Comparison of ENCODE assay signal across 1 cellular context in the genomic region with DNA sequence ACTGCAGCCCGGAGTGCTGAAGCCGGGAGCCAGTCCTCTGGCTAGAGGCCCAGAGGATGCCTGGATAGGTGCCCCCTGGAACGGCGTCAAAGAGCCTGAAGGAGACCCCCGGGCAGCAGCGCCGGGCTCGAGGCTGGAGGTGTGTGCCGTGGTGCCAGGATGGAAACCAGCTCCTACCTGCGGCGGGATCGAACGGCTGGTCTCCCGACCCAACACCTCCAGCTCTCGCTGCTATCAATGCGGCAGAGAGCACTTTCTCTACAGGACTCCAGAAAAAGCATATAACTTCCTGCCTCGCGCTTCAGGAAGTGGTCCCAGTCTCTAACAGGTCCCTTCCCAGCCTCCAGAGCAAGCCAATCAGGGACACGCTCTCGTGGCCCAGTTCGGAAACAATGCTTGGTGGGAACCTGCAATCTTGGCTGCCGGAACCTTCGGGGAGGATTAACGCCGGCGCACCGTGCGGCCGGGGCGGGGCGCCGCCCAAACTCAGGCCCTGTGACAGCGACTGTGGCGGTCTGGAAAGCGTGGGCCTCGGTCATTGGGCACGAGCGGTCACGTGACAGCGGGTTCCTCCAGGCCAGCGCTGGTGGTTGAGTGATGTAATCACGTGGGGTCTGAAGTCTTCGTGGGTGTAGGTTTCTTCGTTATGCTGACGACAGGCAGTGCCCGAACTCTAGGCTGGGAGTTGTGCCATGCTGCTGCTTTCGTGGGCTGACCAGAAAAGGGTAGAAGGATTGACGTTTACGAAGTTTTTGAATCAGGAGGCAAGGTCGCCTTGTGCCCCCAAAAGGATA.
TF ChIP-seq lines count a peak whose summit lies in the region.

Gene SLC33A1 (minus strand): TSS at position 281 of the 794 bp plus-strand sequence. CDS start 430 bp downstream, outside the sequence.

TF ChIP-seq in HEK293, 187 proteins besides CTCF, POLR2A, EP300 and RAD21 (continued from another document and continues in another):
- TF ChIP-seq ZSCAN18 (tag by site-specific recombination; IDR thresholded peaks at IDR 0.05) (peak; percentile 77; the same call in 1 of the 2 replicates), ZBTB8A (tag by site-specific recombination; IDR thresholded peaks at IDR 0.05) (peak; percentile 66), ZNF37A (tag by site-specific recombination; IDR thresholded peaks at IDR 0.05) (no peak), ZNF692 (tag by site-specific recombination; IDR thresholded peaks at IDR 0.05) (peak; percentile 89), GFI1B (tag by site-specific recombination; IDR thresholded peaks at IDR 0.05) (0 out of 2 replicates have a peak, but pooled peaks have one; percentile 73), SCRT2 (tag by site-specific recombination; IDR thresholded peaks at IDR 0.05) (peak; percentile 80), ZNF48 (tag by site-specific recombination; IDR thresholded peaks at IDR 0.05) (no peak), ZNF658 (tag by site-specific recombination; IDR thresholded peaks at IDR 0.05) (no peak), ZNF768 (tag by site-specific recombination; IDR thresholded peaks at IDR 0.05) (no peak), ZNF639 (tag by site-specific recombination; IDR thresholded peaks at IDR 0.05) (peak; percentile 92; the same call in 1 of the 2 replicates), ZBTB48 (tag by site-specific recombination; IDR thresholded peaks at IDR 0.05) (no peak), SETDB1 (IDR thresholded peaks at IDR 0.05; ENCODE audit: insufficient read length, low read length) (peak; percentile 79), ZBTB17 (tag by site-specific recombination; IDR thresholded peaks at IDR 0.05) (peak; percentile 96), ZNF146 (tag by site-specific recombination; IDR thresholded peaks at IDR 0.05) (peak; percentile 61; the same call in 1 of the 2 replicates), ZNF394 (tag by site-specific recombination; IDR thresholded peaks at IDR 0.05; ENCODE audit: borderline replicate concordance) (peak; percentile 77), ZSCAN5A (tag by site-specific recombination; IDR thresholded peaks at IDR 0.05) (peak; percentile 94), GLI4 (tag by site-specific recombination; IDR thresholded peaks at IDR 0.05) (peak; percentile 86; the same call in 1 of the 2 replicates), PRDM1 (tag by site-specific recombination; IDR thresholded peaks at IDR 0.05) (peak; percentile 63), ZSCAN23 (tag by site-specific recombination; IDR thresholded peaks at IDR 0.05) (0 out of 2 replicates have a peak, but pooled peaks have one; percentile 55), ZNF211 (tag by site-specific recombination; IDR thresholded peaks at IDR 0.05; ENCODE audit: low read depth) (no peak), ZNF239 (tag by site-specific recombination; IDR thresholded peaks at IDR 0.05) (no peak), ZNF366 (tag by site-specific recombination; conservative IDR thresholded peaks at IDR 0.05) (no peak), ZNF112 (tag by site-specific recombination; IDR thresholded peaks at IDR 0.05) (no peak), BCL11B (tag by site-specific recombination; IDR thresholded peaks at IDR 0.05; ENCODE audit: low read depth) (no peak), ZNF600 (tag by site-specific recombination; IDR thresholded peaks at IDR 0.05) (peak; percentile 90), ZNF140 (tag by site-specific recombination; IDR thresholded peaks at IDR 0.05) (no peak), ZBTB21 (tag by site-specific recombination; IDR thresholded peaks at IDR 0.05) (peak; percentile 71), PATZ1 (tag by site-specific recombination; IDR thresholded peaks at IDR 0.05) (peak; percentile 78; the same call in 1 of the 2 replicates), ZNF704 (tag by site-specific recombination; IDR thresholded peaks at IDR 0.05) (no peak), SP3 (tag by site-specific recombination; IDR thresholded peaks at IDR 0.05) (peak; percentile 90), ZNF157 (tag by site-specific recombination; IDR thresholded peaks at IDR 0.05) (no peak), KLF1 (tag by site-specific recombination; IDR thresholded peaks at IDR 0.05) (peak; percentile 76), ZNF391 (tag by site-specific recombination; IDR thresholded peaks at IDR 0.05; ENCODE audit: borderline replicate concordance, low read depth) (peak; percentile 75; the same call in 1 of the 2 replicates), ZNF777 (tag by site-specific recombination; IDR thresholded peaks at IDR 0.05; ENCODE audit: borderline replicate concordance) (no peak), YY2 (tag by site-specific recombination; IDR thresholded peaks at IDR 0.05) (peak; percentile 35; the same call in 1 of the 2 replicates), ZNF596 (tag by site-specific recombination; IDR thresholded peaks at IDR 0.05) (no peak), ZNF155 (tag by site-specific recombination; IDR thresholded peaks at IDR 0.05) (no peak), ZNF629 (tag by site-specific recombination; IDR thresholded peaks at IDR 0.05) (peak; percentile 93)
- TF ChIP-seq, protein P1, sequence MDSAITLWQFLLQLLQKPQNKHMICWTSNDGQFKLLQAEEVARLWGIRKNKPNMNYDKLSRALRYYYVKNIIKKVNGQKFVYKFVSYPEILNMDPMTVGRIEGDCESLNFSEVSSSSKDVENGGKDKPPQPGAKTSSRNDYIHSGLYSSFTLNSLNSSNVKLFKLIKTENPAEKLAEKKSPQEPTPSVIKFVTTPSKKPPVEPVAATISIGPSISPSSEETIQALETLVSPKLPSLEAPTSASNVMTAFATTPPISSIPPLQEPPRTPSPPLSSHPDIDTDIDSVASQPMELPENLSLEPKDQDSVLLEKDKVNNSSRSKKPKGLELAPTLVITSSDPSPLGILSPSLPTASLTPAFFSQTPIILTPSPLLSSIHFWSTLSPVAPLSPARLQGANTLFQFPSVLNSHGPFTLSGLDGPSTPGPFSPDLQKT (IDR thresholded peaks at IDR 0.05; ENCODE audit: borderline replicate concordance, low read depth, low read length): no peak; the same call in 1 of the 2 replicates
- TF ChIP-seq, protein P2, sequence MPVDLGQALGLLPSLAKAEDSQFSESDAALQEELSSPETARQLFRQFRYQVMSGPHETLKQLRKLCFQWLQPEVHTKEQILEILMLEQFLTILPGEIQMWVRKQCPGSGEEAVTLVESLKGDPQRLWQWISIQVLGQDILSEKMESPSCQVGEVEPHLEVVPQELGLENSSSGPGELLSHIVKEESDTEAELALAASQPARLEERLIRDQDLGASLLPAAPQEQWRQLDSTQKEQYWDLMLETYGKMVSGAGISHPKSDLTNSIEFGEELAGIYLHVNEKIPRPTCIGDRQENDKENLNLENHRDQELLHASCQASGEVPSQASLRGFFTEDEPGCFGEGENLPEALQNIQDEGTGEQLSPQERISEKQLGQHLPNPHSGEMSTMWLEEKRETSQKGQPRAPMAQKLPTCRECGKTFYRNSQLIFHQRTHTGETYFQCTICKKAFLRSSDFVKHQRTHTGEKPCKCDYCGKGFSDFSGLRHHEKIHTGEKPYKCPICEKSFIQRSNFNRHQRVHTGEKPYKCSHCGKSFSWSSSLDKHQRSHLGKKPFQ (tag by site-specific recombination; IDR thresholded peaks at IDR 0.05): peak; percentile 87
- TF ChIP-seq, protein P3, sequence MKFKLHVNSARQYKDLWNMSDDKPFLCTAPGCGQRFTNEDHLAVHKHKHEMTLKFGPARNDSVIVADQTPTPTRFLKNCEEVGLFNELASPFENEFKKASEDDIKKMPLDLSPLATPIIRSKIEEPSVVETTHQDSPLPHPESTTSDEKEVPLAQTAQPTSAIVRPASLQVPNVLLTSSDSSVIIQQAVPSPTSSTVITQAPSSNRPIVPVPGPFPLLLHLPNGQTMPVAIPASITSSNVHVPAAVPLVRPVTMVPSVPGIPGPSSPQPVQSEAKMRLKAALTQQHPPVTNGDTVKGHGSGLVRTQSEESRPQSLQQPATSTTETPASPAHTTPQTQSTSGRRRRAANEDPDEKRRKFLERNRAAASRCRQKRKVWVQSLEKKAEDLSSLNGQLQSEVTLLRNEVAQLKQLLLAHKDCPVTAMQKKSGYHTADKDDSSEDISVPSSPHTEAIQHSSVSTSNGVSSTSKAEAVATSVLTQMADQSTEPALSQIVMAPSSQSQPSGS (tag by site-specific recombination; IDR thresholded peaks at IDR 0.05; ENCODE audit: low read depth): peak; percentile 94
- TF ChIP-seq, protein P4, sequence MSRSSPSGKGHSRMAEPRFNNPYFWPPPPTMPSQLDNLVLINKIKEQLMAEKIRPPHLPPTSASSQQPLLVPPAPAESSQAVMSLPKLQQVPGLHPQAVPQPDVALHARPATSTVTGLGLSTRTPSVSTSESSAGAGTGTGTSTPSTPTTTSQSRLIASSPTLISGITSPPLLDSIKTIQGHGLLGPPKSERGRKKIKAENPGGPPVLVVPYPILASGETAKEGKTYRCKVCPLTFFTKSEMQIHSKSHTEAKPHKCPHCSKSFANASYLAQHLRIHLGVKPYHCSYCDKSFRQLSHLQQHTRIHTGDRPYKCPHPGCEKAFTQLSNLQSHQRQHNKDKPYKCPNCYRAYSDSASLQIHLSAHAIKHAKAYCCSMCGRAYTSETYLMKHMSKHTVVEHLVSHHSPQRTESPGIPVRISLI (tag by site-specific recombination; IDR thresholded peaks at IDR 0.05): peak; percentile 96
- TF ChIP-seq, protein P5, sequence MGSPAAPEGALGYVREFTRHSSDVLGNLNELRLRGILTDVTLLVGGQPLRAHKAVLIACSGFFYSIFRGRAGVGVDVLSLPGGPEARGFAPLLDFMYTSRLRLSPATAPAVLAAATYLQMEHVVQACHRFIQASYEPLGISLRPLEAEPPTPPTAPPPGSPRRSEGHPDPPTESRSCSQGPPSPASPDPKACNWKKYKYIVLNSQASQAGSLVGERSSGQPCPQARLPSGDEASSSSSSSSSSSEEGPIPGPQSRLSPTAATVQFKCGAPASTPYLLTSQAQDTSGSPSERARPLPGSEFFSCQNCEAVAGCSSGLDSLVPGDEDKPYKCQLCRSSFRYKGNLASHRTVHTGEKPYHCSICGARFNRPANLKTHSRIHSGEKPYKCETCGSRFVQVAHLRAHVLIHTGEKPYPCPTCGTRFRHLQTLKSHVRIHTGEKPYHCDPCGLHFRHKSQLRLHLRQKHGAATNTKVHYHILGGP (tag by site-specific recombination; IDR thresholded peaks at IDR 0.05): no peak
